25 cellular contexts compared by ENCODE assay signal in the genomic region with DNA sequence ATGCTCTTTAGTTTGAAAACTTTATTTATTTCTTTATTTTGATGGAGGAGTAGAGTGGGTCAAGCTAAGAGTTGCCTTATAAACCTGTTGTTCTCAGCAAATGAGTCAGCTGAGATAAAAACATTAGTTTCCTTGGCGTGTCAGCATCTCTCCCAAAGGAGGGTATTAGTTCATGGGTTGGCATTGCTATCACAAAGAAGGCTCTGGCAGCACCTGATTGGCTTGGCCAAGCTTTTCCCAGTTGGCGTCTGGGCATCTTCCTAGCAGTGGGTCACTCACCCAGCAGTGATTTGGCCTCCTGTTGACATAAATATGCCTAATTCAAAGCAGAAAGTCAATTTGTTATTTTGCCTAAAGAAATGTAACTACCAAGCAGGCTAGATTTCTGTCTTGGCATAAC.
"Had no signal": no experiment of that assay in that cellular context is flagged by ENCODE, and none has a peak within 500 bp of the region (broad histone marks: within the 10 kb centered on the region; RNA-seq: fewer than 3 reads in every experiment).

No MANE protein-coding gene starts in this region.

- H3K36me3 ChIP-seq: gastrocnemius medialis, left lung, ovary, sigmoid colon, spleen, transverse colon, upper lobe of right lung, uterus had no signal

- ATAC-seq: gastrocnemius medialis; left lung; naive thymus-derived CD4-positive, alpha-beta T cell; right cardiac atrium; stimulated activated memory B cell treated with anti-CD40 and anti-IgM and Interleukin-4, amounts not matched to agents 10 μg/mL and 1 μg/mL and 100 μg/mL, for 72 hours; upper lobe of right lung had no signal

- H3K4me3 Mint-ChIP-seq: naive thymus-derived CD4-positive, alpha-beta T cell; nephron progenitor cell; stimulated activated memory B cell treated with anti-CD40 and anti-IgM and Interleukin-4, amounts not matched to agents 10 μg/mL and 1 μg/mL and 100 μg/mL, for 72 hours; stimulated activated naive CD8-positive, alpha-beta T cell treated with anti-CD3 and anti-CD28 coated beads, Interleukin-15, Interleukin-2, amounts not matched to agents 100 ng/mL and 50 ng/mL, for 24 hours had no signal

- H3K4me1 ChIP-seq: transverse colon, upper lobe of right lung, uterus had no signal

- H3K27me3 ChIP-seq: dorsolateral prefrontal cortex, gastrocnemius medialis, left lung, ovary, sigmoid colon, spleen, transverse colon, upper lobe of right lung, uterus had no signal

- H3K9me3 Mint-ChIP-seq: naive thymus-derived CD4-positive, alpha-beta T cell; nephron progenitor cell; stimulated activated memory B cell treated with anti-CD40 and anti-IgM and Interleukin-4, amounts not matched to agents 10 μg/mL and 1 μg/mL and 100 μg/mL, for 72 hours; stimulated activated naive CD8-positive, alpha-beta T cell treated with anti-CD3 and anti-CD28 coated beads, Interleukin-15, Interleukin-2, amounts not matched to agents 100 ng/mL and 50 ng/mL, for 24 hours had no signal

- DNase-seq: effector CD4-positive, alpha-beta T cell; gastrocnemius medialis; head of caudate nucleus; kidney; left cardiac atrium; left lung; mesendoderm; midbrain; naive thymus-derived CD4-positive, alpha-beta T cell; nephron progenitor cell; nucleus accumbens; ovary; posterior cingulate gyrus; psoas muscle; right cardiac atrium; sigmoid colon; spleen; stimulated activated CD4-positive, alpha-beta T cell treated with anti-CD3 and anti-CD28 coated beads, Interleukin-4, amount 100 ng/mL, for 4 hours; transverse colon; upper lobe of right lung; uterus had no signal

- H3K27ac Mint-ChIP-seq: naive thymus-derived CD4-positive, alpha-beta T cell; nephron progenitor cell; stimulated activated memory B cell treated with anti-CD40 and anti-IgM and Interleukin-4, amounts not matched to agents 10 μg/mL and 1 μg/mL and 100 μg/mL, for 72 hours; stimulated activated naive CD8-positive, alpha-beta T cell treated with anti-CD3 and anti-CD28 coated beads, Interleukin-15, Interleukin-2, amounts not matched to agents 100 ng/mL and 50 ng/mL, for 24 hours had no signal

- H3K27ac ChIP-seq: dorsolateral prefrontal cortex, gastrocnemius medialis, left lung, ovary, psoas muscle, sigmoid colon, skin epidermis, spleen, transverse colon, upper lobe of right lung, uterus had no signal

- H3K4me1 Mint-ChIP-seq: stimulated activated memory B cell treated with anti-CD40 and anti-IgM and Interleukin-4, amounts not matched to agents 10 μg/mL and 1 μg/mL and 100 μg/mL, for 72 hours had no signal

- H3K9me3 ChIP-seq: gastrocnemius medialis, left lung, ovary, psoas muscle, sigmoid colon, spleen, transverse colon, upper lobe of right lung, uterus had no signal

- H3K36me3 Mint-ChIP-seq: naive thymus-derived CD4-positive, alpha-beta T cell; stimulated activated memory B cell treated with anti-CD40 and anti-IgM and Interleukin-4, amounts not matched to agents 10 μg/mL and 1 μg/mL and 100 μg/mL, for 72 hours had no signal

- H3K4me3 ChIP-seq: dorsolateral prefrontal cortex, gastrocnemius medialis, left lung, ovary, psoas muscle, sigmoid colon, skin epidermis, spleen, transverse colon, upper lobe of right lung, uterus had no signal
